Comparison of ENCODE assay signal across 14 cellular contexts in the genomic region with DNA sequence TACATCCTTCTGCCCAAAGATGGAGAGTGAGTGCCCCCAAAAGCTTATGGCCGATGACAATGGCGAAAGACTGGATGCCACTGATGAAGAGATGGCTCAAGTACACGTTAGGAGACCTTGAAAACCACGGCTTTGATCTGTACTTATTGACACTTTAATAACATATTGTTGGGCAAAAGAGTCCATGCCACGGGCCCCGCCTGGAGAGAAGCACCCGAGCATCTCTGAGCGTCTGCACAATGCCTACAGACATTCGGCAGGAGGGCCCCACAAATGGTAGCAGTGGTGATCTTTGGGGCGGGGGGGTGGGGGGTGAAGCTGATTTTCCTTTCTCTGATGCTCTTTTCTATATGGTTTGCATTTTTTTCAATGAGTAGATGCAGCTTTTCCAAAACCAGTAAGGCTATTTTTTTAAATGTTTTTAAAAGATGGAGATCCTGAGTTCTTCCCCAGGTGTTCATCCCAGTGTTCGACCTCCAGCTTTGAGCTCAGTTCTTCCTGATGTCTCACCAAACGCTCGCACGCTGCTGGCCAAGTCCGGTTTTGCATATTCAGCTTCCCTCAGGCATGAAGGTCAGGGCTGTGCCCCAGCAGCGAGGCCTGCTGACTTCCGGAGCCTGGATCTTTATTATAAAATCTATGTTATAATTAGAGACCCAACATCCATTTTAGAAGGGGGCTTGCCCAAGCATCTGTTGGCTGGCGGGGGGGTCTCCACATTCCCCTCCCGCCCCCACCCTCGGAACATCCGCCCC. TPM values are rescaled to one million over a fixed set of nuclear protein-coding genes. Genes with fewer than 3 reads are reported as not detected.
"Had no signal": no experiment of that assay in that cellular context is flagged by ENCODE, and none has a peak within 500 bp of the region (broad histone marks: within the 10 kb centered on the region; RNA-seq: fewer than 3 reads in every experiment).

No MANE protein-coding gene starts in this region.

- H3K9me3 Mint-ChIP-seq: activated CD4-positive, alpha-beta T cell treated with anti-CD3 and anti-CD28 coated beads, Interleukin-2, amount 10 ng/mL, durations not matched to agents 24 days and 14 days; nephron progenitor cell; T-helper 1 cell treated with Interleukin-12 subunit alpha and Interleukin-12 subunit beta and Interleukin-4 antibody, amounts not matched to agents 30 μg/mL and 1 μg/mL, for 36 hours had no signal

- DNase-seq: activated B cell treated with CpG ODN at 0.5 μM for 24 hours; activated CD4-positive, alpha-beta T cell treated with anti-CD3 and anti-CD28 coated beads, Interleukin-2, amount 10 ng/mL, durations not matched to agents 24 days and 14 days; activated CD8-positive, alpha-beta memory T cell treated with anti-CD3 and anti-CD28 coated beads for 24 hours; activated naive CD4-positive, alpha-beta T cell treated with Interleukin-2 at 50 U/mL for 16 hours; central memory CD4-positive, alpha-beta T cell; erythroblast; hypothalamus; left colon; mammary epithelial cell; nephron progenitor cell; right cardiac atrium; small intestine had no signal

- H3K27ac Mint-ChIP-seq: activated B cell treated with CpG ODN at 0.5 μM for 24 hours; activated CD4-positive, alpha-beta T cell treated with anti-CD3 and anti-CD28 coated beads, Interleukin-2, amount 10 ng/mL, durations not matched to agents 24 days and 14 days; T-helper 1 cell treated with Interleukin-12 subunit alpha and Interleukin-12 subunit beta and Interleukin-4 antibody, amounts not matched to agents 30 μg/mL and 1 μg/mL, for 36 hours had no signal

- H3K4me1 Mint-ChIP-seq: activated CD4-positive, alpha-beta T cell treated with anti-CD3 and anti-CD28 coated beads, Interleukin-2, amount 10 ng/mL, durations not matched to agents 24 days and 14 days had no signal

- ATAC-seq: left colon, right cardiac atrium had no signal

- H3K4me3 Mint-ChIP-seq: activated B cell treated with CpG ODN at 0.5 μM for 24 hours; activated CD4-positive, alpha-beta T cell treated with anti-CD3 and anti-CD28 coated beads, Interleukin-2, amount 10 ng/mL, durations not matched to agents 24 days and 14 days; T-helper 1 cell treated with Interleukin-12 subunit alpha and Interleukin-12 subunit beta and Interleukin-4 antibody, amounts not matched to agents 30 μg/mL and 1 μg/mL, for 36 hours had no signal

RNA-seq across cellular contexts. Expression of gene BARHL1, which starts 34.3 kb away (rescaled TPM):
- total RNA-seq: activated B cell treated with CpG ODN at 0.5 μM for 24 hours; activated CD4-positive, alpha-beta T cell treated with anti-CD3 and anti-CD28 coated beads, Interleukin-2, amount 10 ng/mL, durations not matched to agents 24 days and 14 days; glomerular endothelial cell; left colon; mammary epithelial cell; right cardiac atrium had no signal
